1 cellular context compared by ENCODE assay signal in the genomic region with DNA sequence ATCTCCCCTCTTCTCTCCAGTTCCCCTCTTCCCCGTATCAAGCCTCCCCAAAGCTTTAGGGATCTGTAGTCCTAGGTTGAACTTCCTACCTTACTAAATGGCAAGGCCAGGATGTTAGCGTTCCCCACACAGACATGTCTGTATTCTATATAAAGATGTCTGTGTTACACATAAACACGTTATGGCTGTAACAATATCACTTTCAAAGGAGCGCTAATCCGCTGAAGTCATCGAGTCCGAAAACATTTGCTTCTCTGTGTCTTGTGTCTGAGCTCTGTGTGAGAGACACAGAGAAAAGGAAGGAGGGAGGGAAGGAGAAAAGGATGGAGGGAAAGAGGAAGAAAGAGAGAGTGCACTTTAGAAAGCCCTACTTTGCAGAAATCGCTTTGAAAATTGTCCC.
TF ChIP-seq lines count a peak whose summit lies in the region.

No MANE protein-coding gene starts in this region.

TF ChIP-seq in GM23338, 12 proteins besides CTCF, POLR2A, EP300 and RAD21:
- TF ChIP-seq, protein P1, sequence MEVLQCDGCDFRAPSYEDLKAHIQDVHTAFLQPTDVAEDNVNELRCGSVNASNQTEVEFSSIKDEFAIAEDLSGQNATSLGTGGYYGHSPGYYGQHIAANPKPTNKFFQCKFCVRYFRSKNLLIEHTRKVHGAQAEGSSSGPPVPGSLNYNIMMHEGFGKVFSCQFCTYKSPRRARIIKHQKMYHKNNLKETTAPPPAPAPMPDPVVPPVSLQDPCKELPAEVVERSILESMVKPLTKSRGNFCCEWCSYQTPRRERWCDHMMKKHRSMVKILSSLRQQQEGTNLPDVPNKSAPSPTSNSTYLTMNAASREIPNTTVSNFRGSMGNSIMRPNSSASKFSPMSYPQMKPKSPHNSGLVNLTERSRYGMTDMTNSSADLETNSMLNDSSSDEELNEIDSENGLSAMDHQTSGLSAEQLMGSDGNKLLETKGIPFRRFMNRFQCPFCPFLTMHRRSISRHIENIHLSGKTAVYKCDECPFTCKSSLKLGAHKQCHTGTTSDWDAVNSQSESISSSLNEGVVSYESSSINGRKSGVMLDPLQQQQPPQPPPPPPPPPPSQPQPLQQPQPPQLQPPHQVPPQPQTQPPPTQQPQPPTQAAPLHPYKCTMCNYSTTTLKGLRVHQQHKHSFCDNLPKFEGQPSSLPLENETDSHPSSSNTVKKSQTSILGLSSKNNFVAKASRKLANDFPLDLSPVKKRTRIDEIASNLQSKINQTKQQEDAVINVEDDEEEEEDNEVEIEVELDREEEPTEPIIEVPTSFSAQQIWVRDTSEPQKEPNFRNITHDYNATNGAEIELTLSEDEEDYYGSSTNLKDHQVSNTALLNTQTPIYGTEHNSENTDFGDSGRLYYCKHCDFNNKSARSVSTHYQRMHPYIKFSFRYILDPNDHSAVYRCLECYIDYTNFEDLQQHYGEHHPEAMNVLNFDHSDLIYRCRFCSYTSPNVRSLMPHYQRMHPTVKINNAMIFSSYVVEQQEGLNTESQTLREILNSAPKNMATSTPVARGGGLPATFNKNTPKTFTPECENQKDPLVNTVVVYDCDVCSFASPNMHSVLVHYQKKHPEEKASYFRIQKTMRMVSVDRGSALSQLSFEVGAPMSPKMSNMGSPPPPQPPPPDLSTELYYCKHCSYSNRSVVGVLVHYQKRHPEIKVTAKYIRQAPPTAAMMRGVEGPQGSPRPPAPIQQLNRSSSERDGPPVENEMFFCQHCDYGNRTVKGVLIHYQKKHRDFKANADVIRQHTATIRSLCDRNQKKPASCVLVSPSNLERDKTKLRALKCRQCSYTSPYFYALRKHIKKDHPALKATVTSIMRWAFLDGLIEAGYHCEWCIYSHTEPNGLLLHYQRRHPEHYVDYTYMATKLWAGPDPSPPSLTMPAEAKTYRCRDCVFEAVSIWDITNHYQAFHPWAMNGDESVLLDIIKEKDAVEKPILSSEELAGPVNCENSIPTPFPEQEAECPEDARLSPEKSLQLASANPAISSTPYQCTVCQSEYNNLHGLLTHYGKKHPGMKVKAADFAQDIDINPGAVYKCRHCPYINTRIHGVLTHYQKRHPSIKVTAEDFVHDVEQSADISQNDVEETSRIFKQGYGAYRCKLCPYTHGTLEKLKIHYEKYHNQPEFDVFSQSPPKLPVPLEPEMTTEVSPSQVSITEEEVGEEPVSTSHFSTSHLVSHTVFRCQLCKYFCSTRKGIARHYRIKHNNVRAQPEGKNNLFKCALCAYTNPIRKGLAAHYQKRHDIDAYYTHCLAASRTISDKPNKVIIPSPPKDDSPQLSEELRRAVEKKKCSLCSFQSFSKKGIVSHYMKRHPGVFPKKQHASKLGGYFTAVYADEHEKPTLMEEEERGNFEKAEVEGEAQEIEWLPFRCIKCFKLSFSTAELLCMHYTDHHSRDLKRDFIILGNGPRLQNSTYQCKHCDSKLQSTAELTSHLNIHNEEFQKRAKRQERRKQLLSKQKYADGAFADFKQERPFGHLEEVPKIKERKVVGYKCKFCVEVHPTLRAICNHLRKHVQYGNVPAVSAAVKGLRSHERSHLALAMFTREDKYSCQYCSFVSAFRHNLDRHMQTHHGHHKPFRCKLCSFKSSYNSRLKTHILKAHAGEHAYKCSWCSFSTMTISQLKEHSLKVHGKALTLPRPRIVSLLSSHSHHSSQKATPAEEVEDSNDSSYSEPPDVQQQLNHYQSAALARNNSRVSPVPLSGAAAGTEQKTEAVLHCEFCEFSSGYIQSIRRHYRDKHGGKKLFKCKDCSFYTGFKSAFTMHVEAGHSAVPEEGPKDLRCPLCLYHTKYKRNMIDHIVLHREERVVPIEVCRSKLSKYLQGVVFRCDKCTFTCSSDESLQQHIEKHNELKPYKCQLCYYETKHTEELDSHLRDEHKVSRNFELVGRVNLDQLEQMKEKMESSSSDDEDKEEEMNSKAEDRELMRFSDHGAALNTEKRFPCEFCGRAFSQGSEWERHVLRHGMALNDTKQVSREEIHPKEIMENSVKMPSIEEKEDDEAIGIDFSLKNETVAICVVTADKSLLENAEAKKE (CRISPR knock-in tag; IDR thresholded peaks at IDR 0.05): no peak
- TF ChIP-seq POLR2AphosphoS5 (IDR thresholded peaks at IDR 0.05; ENCODE audit: low read depth) (no peak), EZH2phosphoT487 (IDR thresholded peaks at IDR 0.05; ENCODE audit: unreplicated experiment) (no peak), NANOG (IDR thresholded peaks at IDR 0.05; ENCODE audit: borderline replicate concordance) (no peak), JUNB (IDR thresholded peaks at IDR 0.05; ENCODE audit: unreplicated experiment) (no peak)
- TF ChIP-seq, protein P2, sequence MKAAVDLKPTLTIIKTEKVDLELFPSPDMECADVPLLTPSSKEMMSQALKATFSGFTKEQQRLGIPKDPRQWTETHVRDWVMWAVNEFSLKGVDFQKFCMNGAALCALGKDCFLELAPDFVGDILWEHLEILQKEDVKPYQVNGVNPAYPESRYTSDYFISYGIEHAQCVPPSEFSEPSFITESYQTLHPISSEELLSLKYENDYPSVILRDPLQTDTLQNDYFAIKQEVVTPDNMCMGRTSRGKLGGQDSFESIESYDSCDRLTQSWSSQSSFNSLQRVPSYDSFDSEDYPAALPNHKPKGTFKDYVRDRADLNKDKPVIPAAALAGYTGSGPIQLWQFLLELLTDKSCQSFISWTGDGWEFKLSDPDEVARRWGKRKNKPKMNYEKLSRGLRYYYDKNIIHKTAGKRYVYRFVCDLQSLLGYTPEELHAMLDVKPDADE (IDR thresholded peaks at IDR 0.05): no peak
- TF ChIP-seq, protein P3, sequence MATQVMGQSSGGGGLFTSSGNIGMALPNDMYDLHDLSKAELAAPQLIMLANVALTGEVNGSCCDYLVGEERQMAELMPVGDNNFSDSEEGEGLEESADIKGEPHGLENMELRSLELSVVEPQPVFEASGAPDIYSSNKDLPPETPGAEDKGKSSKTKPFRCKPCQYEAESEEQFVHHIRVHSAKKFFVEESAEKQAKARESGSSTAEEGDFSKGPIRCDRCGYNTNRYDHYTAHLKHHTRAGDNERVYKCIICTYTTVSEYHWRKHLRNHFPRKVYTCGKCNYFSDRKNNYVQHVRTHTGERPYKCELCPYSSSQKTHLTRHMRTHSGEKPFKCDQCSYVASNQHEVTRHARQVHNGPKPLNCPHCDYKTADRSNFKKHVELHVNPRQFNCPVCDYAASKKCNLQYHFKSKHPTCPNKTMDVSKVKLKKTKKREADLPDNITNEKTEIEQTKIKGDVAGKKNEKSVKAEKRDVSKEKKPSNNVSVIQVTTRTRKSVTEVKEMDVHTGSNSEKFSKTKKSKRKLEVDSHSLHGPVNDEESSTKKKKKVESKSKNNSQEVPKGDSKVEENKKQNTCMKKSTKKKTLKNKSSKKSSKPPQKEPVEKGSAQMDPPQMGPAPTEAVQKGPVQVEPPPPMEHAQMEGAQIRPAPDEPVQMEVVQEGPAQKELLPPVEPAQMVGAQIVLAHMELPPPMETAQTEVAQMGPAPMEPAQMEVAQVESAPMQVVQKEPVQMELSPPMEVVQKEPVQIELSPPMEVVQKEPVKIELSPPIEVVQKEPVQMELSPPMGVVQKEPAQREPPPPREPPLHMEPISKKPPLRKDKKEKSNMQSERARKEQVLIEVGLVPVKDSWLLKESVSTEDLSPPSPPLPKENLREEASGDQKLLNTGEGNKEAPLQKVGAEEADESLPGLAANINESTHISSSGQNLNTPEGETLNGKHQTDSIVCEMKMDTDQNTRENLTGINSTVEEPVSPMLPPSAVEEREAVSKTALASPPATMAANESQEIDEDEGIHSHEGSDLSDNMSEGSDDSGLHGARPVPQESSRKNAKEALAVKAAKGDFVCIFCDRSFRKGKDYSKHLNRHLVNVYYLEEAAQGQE (IDR thresholded peaks at IDR 0.05; ENCODE audit: unreplicated experiment): no peak
